34 cellular contexts compared by ENCODE assay signal in genomic region chr5:54337523-54337922, GRCh38.
"Had no signal": no experiment of that assay in that cellular context is flagged by ENCODE, and none has a peak within 500 bp of the region (broad histone marks: within the 10 kb centered on the region; RNA-seq: fewer than 3 reads in every experiment).

No MANE protein-coding gene starts in this region.

- H3K27me3 ChIP-seq: MG63 had no signal

- H3K36me3 ChIP-seq: MG63 had no signal

- H3K4me3 ChIP-seq: MG63 had no signal

- DNase-seq: Karpas-422, Kasumi-1, MG63, MM.1S, MV-4-11, NCI-H1048, NCI-H1092, NCI-H1092 treated with DMSO at 0.1 percent for 48 hours, NCI-H1105, NCI-H1105 treated with DMSO at 0.1 percent for 48 hours, NCI-H1417, NCI-H1417 treated with DMSO at 0.1 percent for 48 hours, NCI-H1436, NCI-H1436 treated with DMSO at 0.1 percent for 48 hours, NCI-H146, NCI-H1694, NCI-H1694 treated with DMSO at 0.1 percent for 48 hours, NCI-H187, NCI-H187 treated with DMSO at 0.1 percent for 48 hours, NCI-H1930, NCI-H2029, NCI-H2029 treated with DMSO at 0.1 percent for 48 hours, NCI-H2081, NCI-H2081 treated with DMSO at 0.1 percent for 48 hours, NCI-H2107, NCI-H2171, NCI-H2171 treated with DMSO at 0.1 percent for 48 hours, NCI-H2227 treated with DMSO at 0.1 percent for 48 hours, NCI-H226, NCI-H345, NCI-H446, NCI-H446 treated with DMSO at 0.1 percent for 48 hours, NCI-H510A, NCI-H510A treated with DMSO at 0.1 percent for 48 hours had no signal
